1 cellular context compared by ENCODE assay signal in genomic region chr21:39034590-39035536, GRCh38.
TF ChIP-seq lines count a peak whose summit lies in the region.

No MANE protein-coding gene starts in this region.

TF ChIP-seq in IMR-90, 13 proteins besides CTCF, POLR2A, EP300 and RAD21:
- no peak for TF ChIP-seq CEBPB (IDR thresholded peaks at IDR 0.05; ENCODE audit: low read depth, low read length)
- TF ChIP-seq FOS (IDR thresholded peaks at IDR 0.05; ENCODE audit: low read depth, low read length): no peak
- no peak for TF ChIP-seq RFX5 (IDR thresholded peaks at IDR 0.05; ENCODE audit: low read depth, low read length)
- TF ChIP-seq MAFK (IDR thresholded peaks at IDR 0.05; ENCODE audit: low read depth, low read length): no peak
- TF ChIP-seq MAZ (IDR thresholded peaks at IDR 0.05; ENCODE audit: borderline replicate concordance, low read depth, low read length): no peak
- no peak for TF ChIP-seq CHD1 (IDR thresholded peaks at IDR 0.05; ENCODE audit: low read depth, low read length)
- no peak for TF ChIP-seq MXI1 (IDR thresholded peaks at IDR 0.05; ENCODE audit: borderline replicate concordance, low read depth, low read length)
- no peak for TF ChIP-seq ELK1 (IDR thresholded peaks at IDR 0.05; ENCODE audit: borderline replicate concordance, low read depth, low read length)
- no peak for TF ChIP-seq BHLHE40 (IDR thresholded peaks at IDR 0.05; ENCODE audit: low read depth, low read length)
- TF ChIP-seq NFE2L2 (IDR thresholded peaks at IDR 0.05; ENCODE audit: low read depth, low read length): no peak
